In the genomic region with DNA sequence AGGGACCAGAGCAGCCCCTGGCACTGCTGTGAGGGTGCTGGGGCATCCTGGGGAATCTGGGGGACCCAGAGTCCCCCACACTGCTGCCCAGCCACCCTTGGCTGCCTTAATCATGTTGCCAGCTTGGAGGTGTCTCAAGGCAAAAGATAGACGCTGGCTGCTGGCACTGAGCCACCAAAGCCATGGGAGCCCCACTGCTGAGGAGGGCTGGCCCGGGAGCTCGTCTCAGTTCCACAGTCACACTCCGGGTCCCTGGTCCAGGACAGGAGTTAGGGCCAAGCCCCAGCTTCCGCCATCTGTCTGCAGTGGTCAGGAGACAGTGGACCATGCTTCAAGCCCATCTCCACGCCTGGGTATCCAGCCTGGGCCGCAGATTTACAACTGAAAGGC, we compare ENCODE assay signal across 9 cellular contexts. TPM values are rescaled to one million over a fixed set of nuclear protein-coding genes. Genes with fewer than 3 reads are reported as not detected.
DNase-seq lines count a peak whose midpoint lies in the region; ATAC-seq and TF ChIP-seq lines count a peak whose summit lies in the region.
"Had no signal": no experiment of that assay in that cellular context is flagged by ENCODE, and none has a peak within 500 bp of the region (broad histone marks: within the 10 kb centered on the region; RNA-seq: fewer than 3 reads in every experiment).

No MANE protein-coding gene starts in this region.

- H3K27ac Mint-ChIP-seq in CD4-positive, alpha-beta memory T cell = no peak overlapping the region
- H3K27ac Mint-ChIP-seq in type B pancreatic cell = no peak overlapping the region

- peaks cover 2 to 9% (median 5%) of the 10 kb centered on the region in 4 donors for H3K4me1 Mint-ChIP-seq in CD4-positive, alpha-beta memory T cell
- H3K4me1 Mint-ChIP-seq in type B pancreatic cell (ENCODE audit: unreplicated experiment) = no peaks in the 10 kb centered on the region

- intact Hi-C loops in CD4-positive, alpha-beta memory T cell (cut with micrococcal nuclease) = loop anchor here (1.0 to 2.0 kb wide), 7 partner anchors 25 to 414 kb away; a partner anchor contains a TSS

- DNase-seq in AG20443 (ENCODE audit: low spot score) (peak; percentile 10), Karpas-422 (no peak), NOMO-1 (lab: John Stamatoyannopoulos, UW; ENCODE audit: unreplicated experiment in 2 of 2) (no peak), type B pancreatic cell (ENCODE audit: extremely low spot score, unreplicated experiment) (no peak)
- no peak for DNase-seq in CD4-positive, alpha-beta memory T cell

- H3K36me3 Mint-ChIP-seq in CD4-positive, alpha-beta memory T cell = no peaks in the 10 kb centered on the region
- H3K36me3 Mint-ChIP-seq in type B pancreatic cell = no peaks in the 10 kb centered on the region

- H3K4me2 ChIP-seq in Karpas-422 (ENCODE audit: low read depth, low read length, poor library complexity, severe bottlenecking) = peak overlapping the region; percentile 72
- no peak overlapping the region for H3K4me2 ChIP-seq in parathyroid adenoma (ENCODE audit: low read length)

- H3K36me3 ChIP-seq in Karpas-422 (ENCODE audit: insufficient read depth, low read length) (no peaks in the 10 kb centered on the region), duodenal mucosa (ENCODE audit: control insufficient read depth in 1 of 2, insufficient read depth in 2 of 2, low read length in 2 of 2) (no peaks in the 10 kb centered on the region), parathyroid adenoma (ENCODE audit: control insufficient read depth, insufficient read depth, low read length) (no peaks in the 10 kb centered on the region)
- no peaks in the 10 kb centered on the region for H3K36me3 ChIP-seq in CD4-positive, alpha-beta memory T cell (ENCODE audit: insufficient read depth, low read length)
- H3K36me3 ChIP-seq: ascending aorta had no signal

- TF ChIP-seq CTCF in parathyroid adenoma (IDR thresholded peaks at IDR 0.05) (no peak), type B pancreatic cell (conservative IDR thresholded peaks at IDR 0.05) (no peak)

- H3K4me1 ChIP-seq in Karpas-422 (ENCODE audit: low read length) = peaks cover 12% of the 10 kb centered on the region
- H3K4me1 ChIP-seq in duodenal mucosa (ENCODE audit: control insufficient read depth in 1 of 2, insufficient read depth in 2 of 2, low read length in 2 of 2) = peaks cover 5 to 6% of the 10 kb centered on the region in 2 donors
- H3K4me1 ChIP-seq in parathyroid adenoma = peaks cover 2% of the 10 kb centered on the region
- H3K4me1 ChIP-seq in CD4-positive, alpha-beta memory T cell (ENCODE audit: insufficient read depth, low read length) = peaks cover 9% of the 10 kb centered on the region

- CTCF ChIA-PET in CD4-positive, alpha-beta memory T cell (lab: Charles Lee; ENCODE audit: partially characterized antibody) = interaction anchor here (0.7 to 5.3 kb wide), 32 partner anchors 8 to 1010 kb away, joined by 3 to 60 read pairs (median 6); a partner anchor contains a TSS

- H3K4me3 Mint-ChIP-seq in CD4-positive, alpha-beta memory T cell = no peak overlapping the region
- no peak overlapping the region for H3K4me3 Mint-ChIP-seq in type B pancreatic cell

- no peak for ATAC-seq in HG03342 (IDR thresholded peaks at IDR 0.05; ENCODE audit: unreplicated experiment)

- H3K27me3 Mint-ChIP-seq in CD4-positive, alpha-beta memory T cell = no peaks in the 10 kb centered on the region
- peaks cover 8% of the 10 kb centered on the region for H3K27me3 Mint-ChIP-seq in type B pancreatic cell

- H3K9me3 ChIP-seq in Karpas-422 (ENCODE audit: low read length) (no peaks in the 10 kb centered on the region), duodenal mucosa (ENCODE audit: control insufficient read depth in 1 of 2, low read length in 2 of 2) (no peaks in the 10 kb centered on the region), parathyroid adenoma (ENCODE audit: control insufficient read depth, low read length) (no peaks in the 10 kb centered on the region)
- H3K9me3 ChIP-seq in CD4-positive, alpha-beta memory T cell (ENCODE audit: control insufficient read depth in 1 of 2, low read length in 2 of 2) = no peaks in the 10 kb centered on the region
- H3K9me3 ChIP-seq: ascending aorta had no signal

- H3K4me3 ChIP-seq in Karpas-422 (ENCODE audit: low read length) (no peak overlapping the region), duodenal mucosa (ENCODE audit: low read depth in 1 of 2, low read length in 2 of 2) (peak overlapping the region; percentile 73 to 82), parathyroid adenoma (ENCODE audit: low read depth, low read length) (no peak overlapping the region)
- no peak overlapping the region for H3K4me3 ChIP-seq in CD4-positive, alpha-beta memory T cell (ENCODE audit: low read length in 2 of 2)

- H3K27ac ChIP-seq in Karpas-422 (ENCODE audit: low read length) (no peak overlapping the region), duodenal mucosa (ENCODE audit: low read depth, low read length) (no peak overlapping the region), parathyroid adenoma (no peak overlapping the region)
- no peak overlapping the region for H3K27ac ChIP-seq in CD4-positive, alpha-beta memory T cell (ENCODE audit: low read depth, low read length)
- H3K27ac ChIP-seq: ascending aorta had no signal

- H3K9ac ChIP-seq in Karpas-422 (ENCODE audit: low read length) (no peak overlapping the region), duodenal mucosa (ENCODE audit: low read depth in 1 of 2, low read length in 2 of 2) (peak overlapping the region in 1 of 2 donors; percentile 70), parathyroid adenoma (no peak overlapping the region)

- H3K9me3 Mint-ChIP-seq in CD4-positive, alpha-beta memory T cell = no peaks in the 10 kb centered on the region
- no peaks in the 10 kb centered on the region for H3K9me3 Mint-ChIP-seq in type B pancreatic cell

- H4K20me1 ChIP-seq in Karpas-422 (ENCODE audit: insufficient read depth, low read depth, low read length) = no peaks in the 10 kb centered on the region

- no peaks in the 10 kb centered on the region for H3K9me2 ChIP-seq in Karpas-422 (replicated peaks; ENCODE audit: insufficient read depth, low read length)

- H3K79me2 ChIP-seq in Karpas-422 (ENCODE audit: low read length) (no peaks in the 10 kb centered on the region), parathyroid adenoma (no peaks in the 10 kb centered on the region)

- H2AFZ ChIP-seq in Karpas-422 (ENCODE audit: low read length) (no peak overlapping the region), parathyroid adenoma (peak overlapping the region; percentile 97)

- no peaks in the 10 kb centered on the region for H3K27me3 ChIP-seq in Karpas-422 (ENCODE audit: low read length)
- peaks cover 3 to 5% of the 10 kb centered on the region in 2 donors for H3K27me3 ChIP-seq in duodenal mucosa (ENCODE audit: control insufficient read depth in 1 of 2, insufficient read depth in 2 of 2, low read length in 2 of 2)
- no peaks in the 10 kb centered on the region for H3K27me3 ChIP-seq in parathyroid adenoma (ENCODE audit: control insufficient read depth, insufficient read depth, low read length)
- no peaks in the 10 kb centered on the region for H3K27me3 ChIP-seq in CD4-positive, alpha-beta memory T cell (ENCODE audit: insufficient read depth, low read length)
- H3K27me3 ChIP-seq: ascending aorta had no signal

- POLR2A ChIA-PET in CD4-positive, alpha-beta memory T cell (lab: Charles Lee; ENCODE audit: partially characterized antibody) = interaction anchor here (0.6 to 2.9 kb wide), 10 partner anchors 13 to 595 kb away, joined by 3 to 24 read pairs (median 6); a partner anchor contains a TSS

RNA-seq across cellular contexts. Expression of a gene that starts 41.0 kb away (rescaled TPM):
- total RNA-seq in Karpas-422 (2014; rRNA removed; shearing (Covaris generic); ENCODE audit: low replicate concordance) = 337 and 353 TPM in 2 replicates
- 10 to 100 TPM; 74.7 to 77.5 TPM for total RNA-seq in CD4-positive, alpha-beta memory T cell
- polyA plus RNA-seq in CD4-positive, alpha-beta memory T cell = 10 to 100 TPM; 25.4 to 40.8 TPM
- 244 and 355 TPM in 2 replicates for total RNA-seq in type B pancreatic cell (ENCODE audit: low replicate concordance)

RNA-seq across cellular contexts. Expression of a gene that starts 49.8 kb away (rescaled TPM):
- total RNA-seq in Karpas-422 (2014; rRNA removed; shearing (Covaris generic); ENCODE audit: low replicate concordance) = not detected in 2 replicates
- under 1 TPM in 1 of 2 experiments, not detected in 1; 0.09 TPM for total RNA-seq in CD4-positive, alpha-beta memory T cell
- polyA plus RNA-seq in CD4-positive, alpha-beta memory T cell = not detected
- 2.2 and 4.2 TPM in 2 replicates for total RNA-seq in type B pancreatic cell (ENCODE audit: low replicate concordance)
- total RNA-seq: ascending aorta had no signal

RNA-seq across cellular contexts. Expression of a gene that starts 53.1 kb away (rescaled TPM):
- 35.1 and 44.3 TPM in 2 replicates for total RNA-seq in Karpas-422 (2014; rRNA removed; shearing (Covaris generic); ENCODE audit: low replicate concordance)
- 10 to 100 TPM; 29.7 to 30.1 TPM for total RNA-seq in CD4-positive, alpha-beta memory T cell
- polyA plus RNA-seq in CD4-positive, alpha-beta memory T cell = 10 to 100 TPM; 51.5 to 66.5 TPM
- total RNA-seq in type B pancreatic cell (ENCODE audit: low replicate concordance) = 16.0 and 20.8 TPM in 2 replicates

Comparison
In these comparisons a context has a peak if more than half of its experiments do, and no peak if none do; other contexts are left out.
1. H3K4me3 ChIP-seq: peak in duodenal mucosa (2 of 2); none in Karpas-422 (single experiment), parathyroid adenoma (single experiment) and CD4-positive, alpha-beta memory T cell (0 of 2).